Comparison of ENCODE assay signal across 6 cellular contexts in genomic region chr2:165224941-165225340, GRCh38. TPM values are rescaled to one million over a fixed set of nuclear protein-coding genes. Genes with fewer than 3 reads are reported as not detected.
"Had no signal": no experiment of that assay in that cellular context is flagged by ENCODE, and none has a peak within 500 bp of the region (broad histone marks: within the 10 kb centered on the region; RNA-seq: fewer than 3 reads in every experiment).

No MANE protein-coding gene starts in this region.

- ATAC-seq: HepG2, K562 had no signal

- DNase-seq: IMR-90, KBM-7, KG1 had no signal

- H3K27ac ChIP-seq: HL-60 had no signal

- H3K4me3 ChIP-seq: K562 had no signal

RNA-seq across cellular contexts. Expression of gene SCN3A, which starts 21.1 kb away (rescaled TPM):
- polyA plus RNA-seq: HepG2, K562 had no signal
